Comparison of ENCODE assay signal across 35 cellular contexts in genomic region chr1:30534551-30534940, GRCh38.
"Had no signal": no experiment of that assay in that cellular context is flagged by ENCODE, and none has a peak within 500 bp of the region (broad histone marks: within the 10 kb centered on the region; RNA-seq: fewer than 3 reads in every experiment).

No MANE protein-coding gene starts in this region.

- H3K36me3 Mint-ChIP-seq: activated naive CD4-positive, alpha-beta T cell treated with anti-CD3 and anti-CD28 coated beads, Interleukin-2, amount 50 U/mL, for 24 hours; activated naive CD8-positive, alpha-beta T cell treated with anti-CD3 and anti-CD28 coated beads, Interleukin-2, amount 10 ng/mL, durations not matched to agents 7 days and 5 days had no signal

- H3K4me3 ChIP-seq: ascending aorta, cardiac muscle cell, MG63, PC-9 had no signal

- H3K27ac Mint-ChIP-seq: activated CD4-positive, alpha-beta T cell treated with anti-CD3 and anti-CD28 coated beads, Interleukin-2, amount 10 ng/mL, durations not matched to agents 24 days and 14 days; activated CD8-positive, alpha-beta T cell treated with anti-CD3 and anti-CD28 coated beads for 36 hours; activated naive CD4-positive, alpha-beta T cell treated with anti-CD3 and anti-CD28 coated beads, Interleukin-2, amount 50 U/mL, for 24 hours; activated naive CD8-positive, alpha-beta T cell treated with anti-CD3 and anti-CD28 coated beads, Interleukin-2, amount 10 ng/mL, durations not matched to agents 7 days and 5 days; activated T-cell treated with anti-CD3 and anti-CD28 coated beads, Interleukin-2, amount 50 U/mL, for 72 hours; activated T-helper 17 cell treated with anti-CD3 and anti-CD28 coated beads, Interleukin-2, amount 50 U/mL, for 72 hours had no signal

- ATAC-seq: activated CD8-positive, alpha-beta T cell treated with anti-CD3 and anti-CD28 coated beads for 36 hours; activated T-cell treated with anti-CD3 and anti-CD28 coated beads, Interleukin-2, amount 50 U/mL, for 72 hours; activated T-helper 17 cell treated with anti-CD3 and anti-CD28 coated beads, Interleukin-2, amount 50 U/mL, for 72 hours had no signal

- H3K4me3 Mint-ChIP-seq: activated CD4-positive, alpha-beta T cell treated with anti-CD3 and anti-CD28 coated beads, Interleukin-2, amount 10 ng/mL, durations not matched to agents 24 days and 14 days; activated CD8-positive, alpha-beta T cell treated with anti-CD3 and anti-CD28 coated beads for 36 hours; activated naive CD4-positive, alpha-beta T cell treated with anti-CD3 and anti-CD28 coated beads, Interleukin-2, amount 50 U/mL, for 24 hours; activated naive CD8-positive, alpha-beta T cell treated with anti-CD3 and anti-CD28 coated beads, Interleukin-2, amount 10 ng/mL, durations not matched to agents 7 days and 5 days; activated T-cell treated with anti-CD3 and anti-CD28 coated beads, Interleukin-2, amount 50 U/mL, for 72 hours; activated T-helper 17 cell treated with anti-CD3 and anti-CD28 coated beads, Interleukin-2, amount 50 U/mL, for 72 hours had no signal

- H3K9me3 Mint-ChIP-seq: activated CD4-positive, alpha-beta T cell treated with anti-CD3 and anti-CD28 coated beads, Interleukin-2, amount 10 ng/mL, durations not matched to agents 24 days and 14 days; activated CD8-positive, alpha-beta T cell treated with anti-CD3 and anti-CD28 coated beads for 36 hours; activated naive CD4-positive, alpha-beta T cell treated with anti-CD3 and anti-CD28 coated beads, Interleukin-2, amount 50 U/mL, for 24 hours; activated naive CD8-positive, alpha-beta T cell treated with anti-CD3 and anti-CD28 coated beads, Interleukin-2, amount 10 ng/mL, durations not matched to agents 7 days and 5 days; activated T-cell treated with anti-CD3 and anti-CD28 coated beads, Interleukin-2, amount 50 U/mL, for 72 hours had no signal

- DNase-seq: activated CD4-positive, alpha-beta T cell treated with anti-CD3 and anti-CD28 coated beads, Interleukin-2, amount 10 ng/mL, durations not matched to agents 24 days and 14 days; activated CD4-positive, alpha-beta T cell treated with anti-CD3 and anti-CD28 coated beads, Interleukin-2, amount 50 U/mL, for 4 hours; activated CD8-positive, alpha-beta T cell treated with anti-CD3 and anti-CD28 coated beads for 36 hours; activated gamma-delta T cell; activated naive CD4-positive, alpha-beta T cell treated with Interleukin-2 at 50 U/mL for 16 hours; activated naive CD8-positive, alpha-beta T cell treated with anti-CD3 and anti-CD28 coated beads, Interleukin-2, amount 10 ng/mL, durations not matched to agents 7 days and 5 days; activated T-cell treated with anti-CD3 and anti-CD28 coated beads, Interleukin-2, amount 50 U/mL, for 1 hour; activated T-cell treated with anti-CD3 and anti-CD28 coated beads, Interleukin-2, amount 50 U/mL, for 72 hours; amygdala; Kasumi-1; KG1; MG63; NCI-H1048; NCI-H1105 treated with DMSO at 0.1 percent for 48 hours; NCI-H1436; NCI-H1694; NCI-H1930; NCI-H2081 treated with DMSO at 0.1 percent for 48 hours; NCI-H226; NCI-H446 treated with DMSO at 0.1 percent for 48 hours; NCI-H524; NCI-H748 treated with DMSO at 0.1 percent for 48 hours; NK-92 treated with Interleukin-12 subunit alpha and Interleukin-12 subunit beta, amount 100 ng/mL, for 24 hours; PC-9; Right ventricle myocardium superior; SW 1271; T-helper 1 cell; T-helper 2 cell; T1000; WERI-Rb-1 had no signal

- H3K27me3 ChIP-seq: ascending aorta, cardiac muscle cell, MG63 had no signal

- H3K4me1 Mint-ChIP-seq: activated CD4-positive, alpha-beta T cell treated with anti-CD3 and anti-CD28 coated beads, Interleukin-2, amount 10 ng/mL, durations not matched to agents 24 days and 14 days; activated naive CD4-positive, alpha-beta T cell treated with anti-CD3 and anti-CD28 coated beads, Interleukin-2, amount 50 U/mL, for 24 hours; activated naive CD8-positive, alpha-beta T cell treated with anti-CD3 and anti-CD28 coated beads, Interleukin-2, amount 10 ng/mL, durations not matched to agents 7 days and 5 days; activated T-helper 17 cell treated with anti-CD3 and anti-CD28 coated beads, Interleukin-2, amount 50 U/mL, for 72 hours had no signal

- H3K27ac ChIP-seq: ascending aorta, cardiac muscle cell, PC-9, RWPE1, WERI-Rb-1 had no signal

- H3K4me2 ChIP-seq: PC-9 had no signal

- H3K4me1 ChIP-seq: ascending aorta had no signal

- H3K9me3 ChIP-seq: ascending aorta, MG63 had no signal

- H2AFZ ChIP-seq: PC-9 had no signal

- H3K36me3 ChIP-seq: ascending aorta, cardiac muscle cell, MG63, WERI-Rb-1 had no signal
